Comparison of ENCODE assay signal across 22 cellular contexts in the genomic region with DNA sequence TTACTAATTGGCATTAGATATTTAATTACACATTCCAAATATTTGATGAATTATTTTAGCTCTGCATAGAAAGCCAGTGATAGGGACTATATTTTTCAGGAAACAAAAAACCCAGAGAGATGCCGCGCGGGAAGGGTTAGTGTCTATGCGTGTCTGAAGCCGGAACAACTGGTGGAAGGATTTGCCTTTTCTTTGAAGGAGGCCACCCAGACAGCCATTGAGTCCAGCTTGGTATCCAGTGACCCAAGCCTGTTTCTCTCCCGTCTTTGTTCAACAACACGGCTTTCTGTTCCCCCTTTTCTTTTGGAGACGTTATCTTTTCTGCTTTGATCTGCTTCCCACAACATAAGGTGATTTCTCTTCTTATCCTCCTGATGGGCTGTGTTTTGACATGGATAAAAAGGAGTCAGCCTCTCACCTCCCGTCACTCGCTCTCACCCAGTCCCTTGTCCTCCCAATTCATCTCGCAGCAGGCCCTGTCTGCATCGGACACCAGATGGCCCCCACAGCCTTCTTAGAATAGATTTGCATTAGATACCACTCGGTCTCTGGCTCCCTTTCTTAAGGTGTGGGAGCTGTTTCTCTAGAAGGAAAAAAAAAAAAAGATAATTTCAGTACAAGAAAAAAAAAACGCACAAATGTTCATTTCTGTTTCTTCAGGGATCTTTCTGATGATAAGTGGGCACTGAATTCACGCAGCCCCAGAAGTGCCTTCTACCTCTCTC.
A peak's percentile ranks its signal among the peaks of the same experiment; 100 is the strongest.
DNase-seq lines count a peak whose midpoint lies in the region; ATAC-seq and TF ChIP-seq lines count a peak whose summit lies in the region.
"Had no signal": no experiment of that assay in that cellular context is flagged by ENCODE, and none has a peak within 500 bp of the region (broad histone marks: within the 10 kb centered on the region; RNA-seq: fewer than 3 reads in every experiment).

No MANE protein-coding gene starts in this region.

- intact Hi-C loops in head of caudate nucleus (cut with DNase I): no loop called here
- intact Hi-C loops in Caco-2 (cut with micrococcal nuclease; ENCODE audit: unreplicated experiment): no loop called here

- H3K27me3 ChIP-seq in neural progenitor cell: no peaks in the 10 kb centered on the region
- no peaks in the 10 kb centered on the region for H3K27me3 ChIP-seq in Caco-2 (replicated peaks; ENCODE audit: control insufficient read depth, insufficient read depth, low read length)
- H3K27me3 ChIP-seq: transverse colon had no signal

- H3K9me3 Mint-ChIP-seq in WTC11: no peaks in the 10 kb centered on the region
- H3K9me3 Mint-ChIP-seq in neural progenitor cell: no peaks in the 10 kb centered on the region
- H3K9me3 Mint-ChIP-seq in Caco-2 (ENCODE audit: unreplicated experiment): no peaks in the 10 kb centered on the region
- H3K9me3 Mint-ChIP-seq: activated CD4-positive, alpha-beta T cell treated with anti-CD3 and anti-CD28 coated beads, Interleukin-2, amount 10 ng/mL, durations not matched to agents 24 days and 14 days; activated naive CD8-positive, alpha-beta T cell treated with anti-CD3 and anti-CD28 coated beads for 36 hours; activated T-helper 2 cell treated with anti-CD3 and anti-CD28 coated beads, Interferon-gamma antibody, Interleukin-2, Interleukin-4, amounts not matched to agents 10 μg/mL and 5 μg/mL and 100 μg/mL, durations not matched to agents 14 hours and 24 hours and 36 hours had no signal

- in situ Hi-C loops in G401 (cut with HindIII; ENCODE audit: low sequenced_read_pairs): no loop called here

- ATAC-seq in WTC11 (no peak), GM18870 (IDR thresholded peaks at IDR 0.05; ENCODE audit: unreplicated experiment) (no peak), HG03025 (IDR thresholded peaks at IDR 0.05; ENCODE audit: low FRiP score, unreplicated experiment) (no peak), GM19397 (IDR thresholded peaks at IDR 0.05; ENCODE audit: unreplicated experiment) (no peak)
- ATAC-seq: naive thymus-derived CD4-positive, alpha-beta T cell had no signal

- no TSS peak for BruUV-seq in Caco-2 (replicated peaks; lab: Mats Ljungman, UMichigan)

- H3K36me3 ChIP-seq in neural progenitor cell: no peaks in the 10 kb centered on the region
- no peaks in the 10 kb centered on the region for H3K36me3 ChIP-seq in Caco-2 (ENCODE audit: control insufficient read depth, insufficient read depth, low read length)
- H3K36me3 ChIP-seq: prostate gland, transverse colon had no signal

- H3K4me3 ChIP-seq in neural progenitor cell: no peak overlapping the region
- no peak overlapping the region for H3K4me3 ChIP-seq in Caco-2 (ENCODE audit: low read depth, low read length)
- H3K4me3 ChIP-seq: coronary artery, prostate gland, skin epidermis, transverse colon had no signal

- DNase-seq in G401 (ENCODE audit: low spot score) (peak; percentile 38), WTC11 (ENCODE audit: low spot score) (peak; percentile 21), head of caudate nucleus (peak in 25 of 42 donors; percentile 8 to 61 (median 28)), neural progenitor cell (ENCODE audit: low spot score) (peak; percentile 64), Caco-2 (no peak)
- DNase-seq: activated CD4-positive, alpha-beta T cell treated with anti-CD3 and anti-CD28 coated beads, Interleukin-2, amount 10 ng/mL, durations not matched to agents 24 days and 14 days; activated naive CD8-positive, alpha-beta T cell treated with anti-CD3 and anti-CD28 coated beads for 36 hours; IMR-90; islet precursor cell; naive thymus-derived CD4-positive, alpha-beta T cell; NCI-H1417; NCI-H510A treated with DMSO at 0.1 percent for 48 hours; RPMI8226; stimulated activated naive CD4-positive, alpha-beta T cell treated with Interleukin-2 at 50 U/mL for 16 hours; transverse colon had no signal

- POLR2A ChIA-PET in WTC11 (lab: Charles Lee) (no interaction called here), Caco-2 (lab: Charles Lee) (no interaction called here)

- H4K20me1 ChIP-seq in neural progenitor cell (ENCODE audit: low read depth): no peaks in the 10 kb centered on the region

- CTCF ChIA-PET in WTC11 (lab: Charles Lee) (interaction anchor here (0.7 to 1.5 kb wide), 4 partner anchors 51 to 161 kb away, joined by 3 to 4 read pairs (median 3); no protein-coding TSS in a partner anchor), Caco-2 (lab: Charles Lee) (no interaction called here)

- no peak overlapping the region for H3K9ac ChIP-seq in neural progenitor cell

- H3K4me1 Mint-ChIP-seq in WTC11: peaks cover 7% of the 10 kb centered on the region
- peaks cover 10% of the 10 kb centered on the region for H3K4me1 Mint-ChIP-seq in neural progenitor cell
- no peaks in the 10 kb centered on the region for H3K4me1 Mint-ChIP-seq in Caco-2 (ENCODE audit: low read depth, unreplicated experiment)
- H3K4me1 Mint-ChIP-seq: activated naive CD8-positive, alpha-beta T cell treated with anti-CD3 and anti-CD28 coated beads for 36 hours had no signal

- H3K9me3 ChIP-seq in neural progenitor cell (ENCODE audit: low read depth) (no peaks in the 10 kb centered on the region), Caco-2 (no peaks in the 10 kb centered on the region)
- H3K9me3 ChIP-seq: prostate gland, transverse colon had no signal

- TF ChIP-seq CTCF in WTC11 (IDR thresholded peaks at IDR 0.05): no peak
- peak; percentile 47 for TF ChIP-seq CTCF in neural progenitor cell (IDR thresholded peaks at IDR 0.05)
- TF ChIP-seq CTCF in Caco-2 (IDR thresholded peaks at IDR 0.05; ENCODE audit: insufficient read depth in 1 of 2, low read depth in 1 of 2, low read length in 1 of 2, severe bottlenecking in 1 of 2, unreplicated experiment in 1 of 2): no peak

- peaks cover 15% of the 10 kb centered on the region for H3K4me1 ChIP-seq in neural progenitor cell
- H3K4me1 ChIP-seq in Caco-2: no peaks in the 10 kb centered on the region
- H3K4me1 ChIP-seq: prostate gland, transverse colon had no signal

- no peaks in the 10 kb centered on the region for H3K79me2 ChIP-seq in neural progenitor cell (ENCODE audit: low read depth)

- H3K4me3 Mint-ChIP-seq in WTC11 (no peak overlapping the region), neural progenitor cell (no peak overlapping the region), Caco-2 (ENCODE audit: unreplicated experiment) (no peak overlapping the region)
- H3K4me3 Mint-ChIP-seq: activated CD4-positive, alpha-beta T cell treated with anti-CD3 and anti-CD28 coated beads, Interleukin-2, amount 10 ng/mL, durations not matched to agents 24 days and 14 days; activated naive CD8-positive, alpha-beta T cell treated with anti-CD3 and anti-CD28 coated beads for 36 hours; naive thymus-derived CD4-positive, alpha-beta T cell had no signal

- H3F3A ChIP-seq in neural progenitor cell (ENCODE audit: low read depth): no peaks in the 10 kb centered on the region

- H3K27ac Mint-ChIP-seq in WTC11 (no peak overlapping the region), neural progenitor cell (peak overlapping the region; percentile 88), Caco-2 (ENCODE audit: unreplicated experiment) (no peak overlapping the region)
- H3K27ac Mint-ChIP-seq: activated CD4-positive, alpha-beta T cell treated with anti-CD3 and anti-CD28 coated beads, Interleukin-2, amount 10 ng/mL, durations not matched to agents 24 days and 14 days; activated naive CD8-positive, alpha-beta T cell treated with anti-CD3 and anti-CD28 coated beads for 36 hours; activated T-helper 2 cell treated with anti-CD3 and anti-CD28 coated beads, Interferon-gamma antibody, Interleukin-2, Interleukin-4, amounts not matched to agents 10 μg/mL and 5 μg/mL and 100 μg/mL, durations not matched to agents 14 hours and 24 hours and 36 hours; naive thymus-derived CD4-positive, alpha-beta T cell had no signal

- H3K27me3 Mint-ChIP-seq in WTC11 (ENCODE audit: low read depth): no peaks in the 10 kb centered on the region
- peaks cover 2% of the 10 kb centered on the region for H3K27me3 Mint-ChIP-seq in neural progenitor cell (ENCODE audit: insufficient read depth, low read depth)
- peaks cover 15% of the 10 kb centered on the region for H3K27me3 Mint-ChIP-seq in Caco-2 (ENCODE audit: insufficient read depth, unreplicated experiment)
- H3K27me3 Mint-ChIP-seq: activated CD4-positive, alpha-beta T cell treated with anti-CD3 and anti-CD28 coated beads, Interleukin-2, amount 10 ng/mL, durations not matched to agents 24 days and 14 days had no signal

- H3K4me2 ChIP-seq in neural progenitor cell: peak overlapping the region; percentile 36

- H2AFZ ChIP-seq in neural progenitor cell (replicated peaks): no peak overlapping the region

- no peak overlapping the region for H3K27ac ChIP-seq in neural progenitor cell
- H3K27ac ChIP-seq: coronary artery, prostate gland, skin epidermis, transverse colon had no signal

- H3K36me3 Mint-ChIP-seq in WTC11 (no peaks in the 10 kb centered on the region), neural progenitor cell (no peaks in the 10 kb centered on the region), Caco-2 (ENCODE audit: insufficient read depth, unreplicated experiment) (no peaks in the 10 kb centered on the region)
- H3K36me3 Mint-ChIP-seq: activated naive CD8-positive, alpha-beta T cell treated with anti-CD3 and anti-CD28 coated beads for 36 hours; naive thymus-derived CD4-positive, alpha-beta T cell had no signal

TF ChIP-seq in WTC11, 78 proteins besides CTCF, POLR2A, EP300 and RAD21 (continues in another document):
- TF ChIP-seq ETV6 (CRISPR knock-in tag; IDR thresholded peaks at IDR 0.05) (no peak), MLX (CRISPR knock-in tag; IDR thresholded peaks at IDR 0.05) (no peak), MYBL2 (CRISPR knock-in tag; IDR thresholded peaks at IDR 0.05) (no peak)
- TF ChIP-seq, protein P1, sequence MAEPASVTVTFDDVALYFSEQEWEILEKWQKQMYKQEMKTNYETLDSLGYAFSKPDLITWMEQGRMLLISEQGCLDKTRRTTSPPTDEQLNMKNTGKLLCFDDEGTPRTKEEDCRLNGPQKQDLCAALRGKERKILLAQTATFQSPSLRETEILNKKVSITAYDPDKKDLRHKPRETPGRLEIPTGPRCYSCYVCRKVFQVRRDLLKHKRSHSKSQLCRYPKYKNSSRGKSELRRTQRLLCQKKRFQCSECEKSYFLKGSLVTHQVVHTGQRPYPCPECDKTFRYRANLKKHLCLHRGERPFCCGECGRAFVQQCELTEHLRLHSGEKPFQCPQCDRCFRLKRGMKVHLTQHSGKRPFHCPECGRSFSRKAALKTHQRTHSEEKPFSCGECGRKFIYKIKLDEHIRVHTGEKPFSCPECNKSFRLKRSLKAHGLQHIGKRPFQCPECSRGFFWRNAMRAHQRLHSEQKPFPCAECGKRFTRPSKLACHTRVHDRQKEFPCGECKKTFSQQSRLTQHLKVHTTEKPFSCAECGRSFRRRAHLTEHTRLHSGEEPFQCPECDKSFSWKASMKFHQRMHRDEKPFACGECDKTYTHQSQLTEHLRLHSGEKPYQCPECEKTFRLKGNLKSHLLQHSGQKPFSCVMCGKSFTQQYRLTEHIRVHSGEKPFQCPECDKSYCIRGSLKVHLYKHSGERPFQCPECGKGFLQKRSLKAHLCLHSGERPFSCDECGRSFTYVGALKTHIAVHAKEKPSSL (CRISPR knock-in tag; conservative IDR thresholded peaks at IDR 0.05): no peak

Comparison
In these comparisons a context has a peak if more than half of its experiments do, and no peak if none do; other contexts are left out.
1. DNase-seq: peak in G401 (single experiment), WTC11 (single experiment), head of caudate nucleus (25 of 42) and neural progenitor cell (single experiment); none in Caco-2 (0 of 2).